ENCODE assay signal across 1 cellular context in genomic region chr6:155444120-155444917, GRCh38.
A peak's percentile ranks its signal among the peaks of the same experiment; 100 is the strongest.
TF ChIP-seq lines count a peak whose summit lies in the region.

No MANE protein-coding gene starts in this region.

TF ChIP-seq in HepG2, 621 proteins besides CTCF, POLR2A, EP300 and RAD21 (continued from another document and continues in another):
- TF ChIP-seq RERE (CRISPR knock-in tag; IDR thresholded peaks at IDR 0.05; ENCODE audit: low read depth): peak; percentile 86
- TF ChIP-seq BCLAF1 (IDR thresholded peaks at IDR 0.05): no peak
- TF ChIP-seq ZNF407 (CRISPR knock-in tag; IDR thresholded peaks at IDR 0.05; ENCODE audit: not compliant biosample characterization): no peak
- peak; percentile 97 for TF ChIP-seq TEAD3 (CRISPR knock-in tag; optimal IDR thresholded peaks at IDR 0.05; ENCODE audit: borderline replicate concordance)
- TF ChIP-seq ZGPAT (CRISPR knock-in tag; IDR thresholded peaks at IDR 0.05): peak; percentile 97
- no peak for TF ChIP-seq CREBL2 (CRISPR knock-in tag; IDR thresholded peaks at IDR 0.05; ENCODE audit: borderline replicate concordance)
- TF ChIP-seq TRIM22 (IDR thresholded peaks at IDR 0.05): no peak
- TF ChIP-seq MTA1 (CRISPR knock-in tag; IDR thresholded peaks at IDR 0.05; ENCODE audit: borderline replicate concordance): no peak; the same call in 1 of the 2 replicates
- TF ChIP-seq TFDP2 (CRISPR knock-in tag; IDR thresholded peaks at IDR 0.05): peak; percentile 68
- peak; percentile 83 for TF ChIP-seq HMG20B (CRISPR knock-in tag; conservative IDR thresholded peaks at IDR 0.05)
- TF ChIP-seq ZNF20 (CRISPR knock-in tag; IDR thresholded peaks at IDR 0.05): no peak
- no peak for TF ChIP-seq HOXD1 (CRISPR knock-in tag; IDR thresholded peaks at IDR 0.05)
- no peak for TF ChIP-seq ETS1 (CRISPR knock-in tag; IDR thresholded peaks at IDR 0.05)
- peak; percentile 95 for TF ChIP-seq SOX5 (CRISPR knock-in tag; IDR thresholded peaks at IDR 0.05; ENCODE audit: borderline replicate concordance)
- TF ChIP-seq ATF6 (CRISPR knock-in tag; conservative IDR thresholded peaks at IDR 0.05): no peak
- TF ChIP-seq ZNF691 (CRISPR knock-in tag; IDR thresholded peaks at IDR 0.05; ENCODE audit: borderline replicate concordance, low read depth): no peak
- TF ChIP-seq KDM3A (CRISPR knock-in tag; IDR thresholded peaks at IDR 0.05; ENCODE audit: low read depth): no peak
- no peak for TF ChIP-seq CHD2 (IDR thresholded peaks at IDR 0.05; ENCODE audit: low read depth, low read length)
- no peak for TF ChIP-seq ZNF512 (CRISPR knock-in tag; IDR thresholded peaks at IDR 0.05)
- TF ChIP-seq ZBTB7A (CRISPR knock-in tag; IDR thresholded peaks at IDR 0.05): no peak
- no peak for TF ChIP-seq ZNF773 (CRISPR knock-in tag; IDR thresholded peaks at IDR 0.05; ENCODE audit: borderline replicate concordance)
- TF ChIP-seq SMARCE1 (IDR thresholded peaks at IDR 0.05; ENCODE audit: borderline replicate concordance): no peak
